In genomic region chr18:22563098-22563707, GRCh38 we compare ENCODE assay signal across 8 cellular contexts.
DNase-seq lines count a peak whose midpoint lies in the region; ATAC-seq and TF ChIP-seq lines count a peak whose summit lies in the region.

No MANE protein-coding gene starts in this region.

- no peak overlapping the region for H3K9ac ChIP-seq in OCI-LY1 (ENCODE audit: low read length)

- H3K4me2 ChIP-seq in OCI-LY1 (ENCODE audit: low read length) = no peak overlapping the region

- CTCF ChIA-PET in CD4-positive, alpha-beta memory T cell (lab: Charles Lee; ENCODE audit: partially characterized antibody) = interaction anchor here (1.4 kb wide), 1 partner anchor 237 kb away, joined by 3 read pairs; no protein-coding TSS in a partner anchor

- peaks cover 1 to 8% (median 3%) of the 10 kb centered on the region in 4 donors for H3K4me1 Mint-ChIP-seq in CD4-positive, alpha-beta memory T cell
- peaks cover 13% of the 10 kb centered on the region for H3K4me1 Mint-ChIP-seq in type B pancreatic cell (ENCODE audit: unreplicated experiment)

- H3K4me3 Mint-ChIP-seq in CD4-positive, alpha-beta memory T cell = no peak overlapping the region
- H3K4me3 Mint-ChIP-seq in type B pancreatic cell = no peak overlapping the region

- POLR2A ChIA-PET in CD4-positive, alpha-beta memory T cell (lab: Charles Lee; ENCODE audit: partially characterized antibody) = no interaction called here

- H3K9me2 ChIP-seq in OCI-LY1 (ENCODE audit: low read depth, low read length) = no peaks in the 10 kb centered on the region

- no peaks in the 10 kb centered on the region for H3K36me3 Mint-ChIP-seq in CD4-positive, alpha-beta memory T cell
- no peaks in the 10 kb centered on the region for H3K36me3 Mint-ChIP-seq in type B pancreatic cell

- no peak overlapping the region for H3K27ac Mint-ChIP-seq in CD4-positive, alpha-beta memory T cell
- no peak overlapping the region for H3K27ac Mint-ChIP-seq in type B pancreatic cell

- peak in 3 of 5 donors; percentile 15 to 27 (median 18) for DNase-seq in CD4-positive, alpha-beta memory T cell
- peak; percentile 98 for DNase-seq in choroid plexus epithelial cell (ENCODE audit: low read depth)
- no peak for DNase-seq in left lobe of liver (ENCODE audit: low spot score)
- no peak for DNase-seq in type B pancreatic cell (ENCODE audit: extremely low spot score, unreplicated experiment)
- DNase-seq in activated CD4-positive, alpha-beta T cell treated with anti-CD3 and anti-CD28 coated beads, Interleukin-2, amount 50 U/mL, for 48 hours = no peak

- H3K36me3 ChIP-seq in CD4-positive, alpha-beta memory T cell (ENCODE audit: insufficient read depth, low read length) = no peaks in the 10 kb centered on the region
- H3K36me3 ChIP-seq in OCI-LY1 (ENCODE audit: insufficient read depth, low read length) = no peaks in the 10 kb centered on the region

- intact Hi-C loops in CD4-positive, alpha-beta memory T cell (cut with micrococcal nuclease) = loop anchor here (2.0 to 5.0 kb wide), 3 partner anchors 238 to 664 kb away; partner anchors contain the start of gene GATA6

- no peaks in the 10 kb centered on the region for H3K79me2 ChIP-seq in OCI-LY1 (ENCODE audit: insufficient read depth, low read length)

- ATAC-seq in GM18868 (IDR thresholded peaks at IDR 0.05; ENCODE audit: unreplicated experiment) (peak; percentile 90), HG03521 (IDR thresholded peaks at IDR 0.05; ENCODE audit: unreplicated experiment) (peak; percentile 51), left lobe of liver (peak; percentile 71)

- H3F3A ChIP-seq in OCI-LY1 (ENCODE audit: insufficient read depth, low read length) = no peaks in the 10 kb centered on the region

- no peak overlapping the region for H2AFZ ChIP-seq in OCI-LY1 (ENCODE audit: low read length)

- TF ChIP-seq CTCF in OCI-LY1 (IDR thresholded peaks at IDR 0.05; ENCODE audit: low read length) (peak; percentile 71), choroid plexus epithelial cell (conservative IDR thresholded peaks at IDR 0.05; ENCODE audit: low read depth, low read length) (peak; percentile 85), type B pancreatic cell (conservative IDR thresholded peaks at IDR 0.05) (peak; percentile 81)

- peaks cover 18% of the 10 kb centered on the region for H3K27me3 ChIP-seq in CD4-positive, alpha-beta memory T cell (ENCODE audit: insufficient read depth, low read length)
- no peaks in the 10 kb centered on the region for H3K27me3 ChIP-seq in OCI-LY1 (ENCODE audit: insufficient read depth, low read length)

- peaks cover 9% of the 10 kb centered on the region for H3K4me1 ChIP-seq in CD4-positive, alpha-beta memory T cell (ENCODE audit: insufficient read depth, low read length)
- no peaks in the 10 kb centered on the region for H3K4me1 ChIP-seq in OCI-LY1 (ENCODE audit: insufficient read depth, low read length, severe bottlenecking)

- H3K27me3 Mint-ChIP-seq in CD4-positive, alpha-beta memory T cell = peaks cover 13 to 16% of the 10 kb centered on the region in 2 donors
- peaks cover 45% of the 10 kb centered on the region for H3K27me3 Mint-ChIP-seq in type B pancreatic cell

- no peak overlapping the region for H3K27ac ChIP-seq in CD4-positive, alpha-beta memory T cell (ENCODE audit: low read depth, low read length)
- H3K27ac ChIP-seq in OCI-LY1 (ENCODE audit: low read depth, low read length, poor library complexity, severe bottlenecking) = no peak overlapping the region

- H3K9me3 ChIP-seq in CD4-positive, alpha-beta memory T cell (ENCODE audit: control insufficient read depth in 1 of 2, low read length in 2 of 2) = no peaks in the 10 kb centered on the region
- H3K9me3 ChIP-seq in OCI-LY1 (ENCODE audit: low read length) = no peaks in the 10 kb centered on the region

- H4K20me1 ChIP-seq in OCI-LY1 (ENCODE audit: insufficient read depth, low read length) = no peaks in the 10 kb centered on the region

- no peak overlapping the region for H3K4me3 ChIP-seq in CD4-positive, alpha-beta memory T cell (ENCODE audit: low read length in 2 of 2)
- no peak overlapping the region for H3K4me3 ChIP-seq in OCI-LY1 (ENCODE audit: low read depth, low read length, poor library complexity, severe bottlenecking)
- peak overlapping the region; percentile 26 for H3K4me3 ChIP-seq in choroid plexus epithelial cell (ENCODE audit: low read depth, low read length)

- peaks cover 0 to 3% (median 0%) of the 10 kb centered on the region in 8 donors for H3K9me3 Mint-ChIP-seq in CD4-positive, alpha-beta memory T cell
- no peaks in the 10 kb centered on the region for H3K9me3 Mint-ChIP-seq in type B pancreatic cell

Comparison
In these comparisons a context has a peak if more than half of its experiments do, and no peak if none do; other contexts are left out.
1. DNase-seq: peak in CD4-positive, alpha-beta memory T cell (3 of 5) and choroid plexus epithelial cell (single experiment); none in left lobe of liver (single experiment), type B pancreatic cell (single experiment) and activated CD4-positive, alpha-beta T cell treated with anti-CD3 and anti-CD28 coated beads, Interleukin-2, amount 50 U/mL, for 48 hours (0 of 2).
2. Peak in every context shown above with its lines, with median percentiles within 50 percentile points of each other: ATAC-seq and CTCF ChIP-seq.